Comparison of ENCODE assay signal across 22 cellular contexts in genomic region chr9:97545507-97545906, GRCh38. TPM values are rescaled to one million over a fixed set of nuclear protein-coding genes. Genes with fewer than 3 reads are reported as not detected.
A peak's percentile ranks its signal among the peaks of the same experiment; 100 is the strongest.
DNase-seq lines count a peak whose midpoint lies in the region; ATAC-seq and TF ChIP-seq lines count a peak whose summit lies in the region.
"Had no signal": no experiment of that assay in that cellular context is flagged by ENCODE, and none has a peak within 500 bp of the region (broad histone marks: within the 10 kb centered on the region; RNA-seq: fewer than 3 reads in every experiment).

No MANE protein-coding gene starts in this region.

- H4K20me1 ChIP-seq in GM23248 (ENCODE audit: insufficient read depth): no peaks in the 10 kb centered on the region

- in situ Hi-C loops in GM23248 (cut with MboI): no loop called here

- H3K27ac ChIP-seq in heart right ventricle (peak overlapping the region in 4 of 10 donors; percentile 4 to 31 (median 14)), GM23248 (no peak overlapping the region)

- no peak overlapping the region for H2AFZ ChIP-seq in GM23248
- H2AFZ ChIP-seq: GM23338 had no signal

- no peaks in the 10 kb centered on the region for H3K9me2 ChIP-seq in GM23248 (ENCODE audit: insufficient read depth)

- no peaks in the 10 kb centered on the region for H3K27me3 ChIP-seq in heart right ventricle
- no peaks in the 10 kb centered on the region for H3K27me3 ChIP-seq in GM23248 (replicated peaks; ENCODE audit: insufficient read depth)
- H3K27me3 ChIP-seq: BE2C had no signal

- no peak overlapping the region for H3K9ac ChIP-seq in GM23248

- ATAC-seq in Right ventricle myocardium inferior: peak; percentile 69
- ATAC-seq in heart right ventricle: peak; percentile 37 to 86 (median 74)
- no peak for ATAC-seq in omental fat pad (ENCODE audit: low FRiP score)
- ATAC-seq: GM23338, HCT116 had no signal

- H3K36me3 ChIP-seq in heart right ventricle (peaks cover 0 to 44% (median 0%) of the 10 kb centered on the region in 9 donors), GM23248 (ENCODE audit: low read depth) (no peaks in the 10 kb centered on the region)

- no peak for DNase-seq in Right ventricle myocardium inferior (ENCODE audit: missing footprints)
- DNase-seq in cardiac septum (ENCODE audit: low spot score): no peak
- no peak for DNase-seq in heart right ventricle
- DNase-seq in posterior vena cava (ENCODE audit: low spot score): peak; percentile 56
- DNase-seq in activated effector memory CD4-positive, alpha-beta T cell treated with anti-CD3 and anti-CD28 coated beads, Interleukin-2, amount 50 U/mL, for 16 hours: no peak
- no peak for DNase-seq in GM23248
- DNase-seq in activated CD8-positive, alpha-beta memory T cell treated with anti-CD3 and anti-CD28 coated beads, Interleukin-2, amount 50 U/mL, for 4 hours: no peak
- DNase-seq in omental fat pad (ENCODE audit: low spot score): no peak
- DNase-seq: BE2C; CD4-positive, CD25-positive, alpha-beta regulatory T cell; COR-L47; KBM-7; NCI-H1105; NCI-H2081; NCI-H2171 treated with DMSO at 0.1 percent for 48 hours; NCI-H446 treated with DMSO at 0.1 percent for 48 hours; NCI-H69; NK-92 treated with Interleukin-12 subunit alpha and Interleukin-12 subunit beta, amount 100 ng/mL, for 24 hours; SHP77 had no signal

- intact Hi-C loops in Right ventricle myocardium inferior (cut with DNase I) (no loop called here), cardiac septum (cut with DNase I) (no loop called here), heart right ventricle (cut with DNase I) (no loop called here), posterior vena cava (cut with DNase I) (no loop called here)

- H3F3A ChIP-seq in GM23248 (ENCODE audit: insufficient read depth): no peaks in the 10 kb centered on the region

- H3K4me3 ChIP-seq in heart right ventricle: no peak overlapping the region
- no peak overlapping the region for H3K4me3 ChIP-seq in GM23248
- H3K4me3 ChIP-seq: GM23338 had no signal

- H3K4me1 ChIP-seq in heart right ventricle: peaks cover 0 to 20% (median 4%) of the 10 kb centered on the region in 9 donors
- no peaks in the 10 kb centered on the region for H3K4me1 ChIP-seq in GM23248 (ENCODE audit: insufficient read depth)
- H3K4me1 ChIP-seq: BE2C had no signal

- TF ChIP-seq CTCF in heart right ventricle (IDR thresholded peaks at IDR 0.05): no peak
- no peak for TF ChIP-seq CTCF in omental fat pad (IDR thresholded peaks at IDR 0.05)

- H3K79me2 ChIP-seq in GM23248 (ENCODE audit: insufficient read depth): no peaks in the 10 kb centered on the region

- WGBS in heart right ventricle, 2 donors: 40 to 51% methylated on average over 8 of the region's 8 CpGs
- 33 to 34% methylated on average over 8 of the region's 8 CpGs for WGBS in GM23248 (ENCODE audit: low coverage in 1 of 2, low lambda C conversion rate in 2 of 2, missing lambda C conversion rate in 2 of 2), 2 experiments

- H3K9me3 ChIP-seq in heart right ventricle (no peaks in the 10 kb centered on the region), GM23248 (ENCODE audit: low read depth) (no peaks in the 10 kb centered on the region)
- H3K9me3 ChIP-seq: BE2C had no signal

- H3K4me2 ChIP-seq in GM23248 (ENCODE audit: unreplicated experiment): no peak overlapping the region
- H3K4me2 ChIP-seq: GM23338 had no signal

RNA-seq across cellular contexts. Expression of gene TMOD1, which starts 44.0 kb away (rescaled TPM):
- 192 TPM for total RNA-seq in Right ventricle myocardium inferior
- total RNA-seq in cardiac septum: 151 TPM
- 100 to 1,000 TPM; 164 to 203 (median 181) TPM for total RNA-seq in heart right ventricle
- 10 to 100 TPM; 83.7 to 89.1 TPM for polyA plus RNA-seq in heart right ventricle
- total RNA-seq in posterior vena cava: 10 to 100 TPM; 57.8 to 72.1 TPM
- total RNA-seq in GM23248 (2014; rRNA removed; shearing (Covaris generic)): 1.3 TPM in 1 of 2 replicates, not detected in the other
- polyA plus RNA-seq in GM23248 (2016; fragmentation: Nextera tagmentation; extraction: Ambion mirVana): 0.34 and 0.43 TPM in 2 replicates
- 10 to 100 TPM; 10.1 to 33.8 (median 21.0) TPM for total RNA-seq in omental fat pad
- total RNA-seq: OCI-LY7 had no signal
